In the genomic region with DNA sequence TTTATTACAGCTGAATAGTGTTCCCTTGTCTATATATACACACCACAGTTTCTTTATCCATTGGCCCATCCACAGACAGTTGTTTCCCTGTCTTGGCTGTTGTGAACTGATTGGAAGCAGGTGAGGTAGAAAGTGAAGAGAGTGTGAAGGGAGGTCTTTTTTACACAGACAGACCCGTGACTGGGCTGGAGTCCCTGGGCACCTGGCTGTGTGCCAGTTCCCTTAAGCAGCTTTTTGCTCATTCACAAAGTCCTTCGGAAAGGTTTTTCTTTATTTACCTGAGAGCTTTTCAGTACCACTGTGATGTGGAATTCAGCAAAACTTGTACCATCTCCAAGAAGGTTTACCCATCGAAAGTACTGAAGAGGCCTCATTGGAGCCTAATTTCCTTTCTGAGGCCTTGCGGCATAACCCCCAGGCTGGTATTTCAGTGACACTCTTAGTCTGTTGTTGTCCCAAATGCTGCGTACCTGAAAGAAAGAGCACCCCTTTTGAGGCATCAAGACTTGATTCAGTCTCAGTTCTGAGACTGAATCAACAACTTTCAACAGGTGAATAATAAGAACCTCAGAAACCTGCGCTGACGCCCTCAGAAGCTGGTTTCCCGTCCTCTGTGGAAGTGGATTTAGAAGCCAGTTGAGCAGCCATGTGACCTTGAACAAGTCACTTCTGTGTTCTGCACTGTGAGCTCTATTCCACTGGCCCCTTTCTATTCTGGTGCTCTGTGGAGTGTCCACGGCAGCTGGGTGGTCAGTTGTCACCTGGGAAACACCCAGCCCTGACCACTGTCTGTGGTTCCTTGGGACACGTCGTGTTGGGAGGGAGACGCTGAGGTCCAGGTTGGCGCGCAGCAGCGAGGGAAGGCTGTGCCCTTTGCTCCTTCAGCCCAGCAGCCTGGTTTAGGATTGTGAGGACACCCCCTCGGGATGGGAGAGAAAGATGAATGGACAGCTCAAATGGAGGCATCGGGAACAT, we compare ENCODE assay signal across 12 cellular contexts. TPM values are rescaled to one million over a fixed set of nuclear protein-coding genes. Genes with fewer than 3 reads are reported as not detected.
A peak's percentile ranks its signal among the peaks of the same experiment; 100 is the strongest.
DNase-seq lines count a peak whose midpoint lies in the region; ATAC-seq and TF ChIP-seq lines count a peak whose summit lies in the region.
"Had no signal": no experiment of that assay in that cellular context is flagged by ENCODE, and none has a peak within 500 bp of the region (broad histone marks: within the 10 kb centered on the region; RNA-seq: fewer than 3 reads in every experiment).

No MANE protein-coding gene starts in this region.

- DNase-seq in stimulated activated naive CD8-positive, alpha-beta T cell treated with anti-CD3 and anti-CD28 coated beads, Interleukin-15, amount 100 ng/mL, for 72 hours, result peak in 1 of 2 donors; percentile 26
- no peak for DNase-seq in stimulated activated naive CD8-positive, alpha-beta T cell treated with anti-CD3 and anti-CD28 coated beads, Interleukin-15, Interleukin-2, amounts not matched to agents 100 U/mL and 50 U/mL, for 24 hours
- DNase-seq in activated CD8-positive, alpha-beta T cell treated with anti-CD3 and anti-CD28 coated beads for 36 hours, result no peak
- no peak for DNase-seq in mesothelial cell of epicardium (ENCODE audit: low spot score in 2 of 2, unreplicated experiment in 2 of 2)
- DNase-seq in RWPE1 (ENCODE audit: low spot score), result no peak
- DNase-seq in hepatic stellate cell (ENCODE audit: low spot score), result no peak
- DNase-seq: erythroblast; kidney glomerular epithelial cell; stimulated activated CD4-positive, alpha-beta T cell treated with anti-CD3 and anti-CD28 coated beads, Interleukin-2, amount 100 ng/mL, for 24 hours; uterus had no signal

- peak; percentile 83 for ATAC-seq in stimulated activated naive CD8-positive, alpha-beta T cell treated with anti-CD3 and anti-CD28 coated beads, Interleukin-15, amount 100 ng/mL, for 72 hours
- no peak for ATAC-seq in stimulated activated naive CD8-positive, alpha-beta T cell treated with anti-CD3 and anti-CD28 coated beads, Interleukin-15, Interleukin-2, amounts not matched to agents 100 U/mL and 50 U/mL, for 24 hours
- ATAC-seq in activated CD8-positive, alpha-beta T cell treated with anti-CD3 and anti-CD28 coated beads for 36 hours, result peak; percentile 20
- ATAC-seq in HG02840 (IDR thresholded peaks at IDR 0.05; ENCODE audit: low FRiP score, unreplicated experiment), result no peak

- no peaks in the 10 kb centered on the region for H3K27me3 Mint-ChIP-seq in stimulated activated naive CD8-positive, alpha-beta T cell treated with anti-CD3 and anti-CD28 coated beads, Interleukin-15, amount 100 ng/mL, for 72 hours
- H3K27me3 Mint-ChIP-seq in activated CD8-positive, alpha-beta T cell treated with anti-CD3 and anti-CD28 coated beads for 36 hours, result no peaks in the 10 kb centered on the region
- H3K27me3 Mint-ChIP-seq in mesothelial cell of epicardium (ENCODE audit: low read depth), result no peaks in the 10 kb centered on the region

- POLR2A ChIA-PET in activated CD8-positive, alpha-beta T cell treated with anti-CD3 and anti-CD28 coated beads for 36 hours (lab: Charles Lee), result interaction anchor here (0.5 to 1.6 kb wide), 4 partner anchors 11 to 209 kb away, joined by 3 read pairs; no protein-coding TSS in a partner anchor
- POLR2A ChIA-PET in RWPE1 (lab: Yijun Ruan, JAX; ENCODE audit: low non-redundant PET), result no interaction called here

- H3K27ac ChIP-seq in RWPE1, result no peak overlapping the region
- H3K27ac ChIP-seq: C4-2B had no signal

- TF ChIP-seq CTCF in activated CD8-positive, alpha-beta T cell treated with anti-CD3 and anti-CD28 coated beads for 36 hours (IDR thresholded peaks at IDR 0.05), result no peak
- TF ChIP-seq CTCF in mesothelial cell of epicardium (IDR thresholded peaks at IDR 0.05; ENCODE audit: unreplicated experiment) (no peak), RWPE1 (conservative IDR thresholded peaks at IDR 0.05; ENCODE audit: low read depth) (no peak)

- peak overlapping the region in 1 of 2 donors; percentile 59 for H3K27ac Mint-ChIP-seq in stimulated activated naive CD8-positive, alpha-beta T cell treated with anti-CD3 and anti-CD28 coated beads, Interleukin-15, amount 100 ng/mL, for 72 hours
- peak overlapping the region; percentile 53 for H3K27ac Mint-ChIP-seq in activated CD8-positive, alpha-beta T cell treated with anti-CD3 and anti-CD28 coated beads for 36 hours
- H3K27ac Mint-ChIP-seq in mesothelial cell of epicardium, result peak overlapping the region; percentile 88

- H3K36me3 Mint-ChIP-seq in activated CD8-positive, alpha-beta T cell treated with anti-CD3 and anti-CD28 coated beads for 36 hours (ENCODE audit: low read depth), result peaks cover 70% of the 10 kb centered on the region
- H3K36me3 Mint-ChIP-seq in mesothelial cell of epicardium, result peaks cover 58% of the 10 kb centered on the region

- intact Hi-C loops in activated CD8-positive, alpha-beta T cell treated with anti-CD3 and anti-CD28 coated beads for 36 hours (cut with micrococcal nuclease), result no loop called here

- no peaks in the 10 kb centered on the region for H3K9me3 Mint-ChIP-seq in stimulated activated naive CD8-positive, alpha-beta T cell treated with anti-CD3 and anti-CD28 coated beads, Interleukin-15, amount 100 ng/mL, for 72 hours
- H3K9me3 Mint-ChIP-seq in activated CD8-positive, alpha-beta T cell treated with anti-CD3 and anti-CD28 coated beads for 36 hours, result no peaks in the 10 kb centered on the region
- no peaks in the 10 kb centered on the region for H3K9me3 Mint-ChIP-seq in mesothelial cell of epicardium

- CTCF ChIA-PET in activated CD8-positive, alpha-beta T cell treated with anti-CD3 and anti-CD28 coated beads for 36 hours (lab: Charles Lee), result interaction anchor here (0.5 to 3.6 kb wide), 7 partner anchors 11 to 206 kb away, joined by 3 to 29 read pairs (median 4); no protein-coding TSS in a partner anchor
- CTCF ChIA-PET in RWPE1 (lab: Yijun Ruan, JAX), result interaction anchor here (0.6 kb wide), 1 partner anchor 228 kb away, joined by 3 read pairs; no protein-coding TSS in a partner anchor

- H3K4me1 Mint-ChIP-seq in stimulated activated naive CD8-positive, alpha-beta T cell treated with anti-CD3 and anti-CD28 coated beads, Interleukin-15, amount 100 ng/mL, for 72 hours, result peaks cover 32% of the 10 kb centered on the region
- peaks cover 32% of the 10 kb centered on the region for H3K4me1 Mint-ChIP-seq in activated CD8-positive, alpha-beta T cell treated with anti-CD3 and anti-CD28 coated beads for 36 hours (ENCODE audit: low read depth)
- H3K4me1 Mint-ChIP-seq in mesothelial cell of epicardium, result peaks cover 31% of the 10 kb centered on the region

- peak overlapping the region; percentile 7 to 30 for H3K4me3 Mint-ChIP-seq in stimulated activated naive CD8-positive, alpha-beta T cell treated with anti-CD3 and anti-CD28 coated beads, Interleukin-15, amount 100 ng/mL, for 72 hours
- H3K4me3 Mint-ChIP-seq in activated CD8-positive, alpha-beta T cell treated with anti-CD3 and anti-CD28 coated beads for 36 hours, result no peak overlapping the region
- H3K4me3 Mint-ChIP-seq in mesothelial cell of epicardium, result no peak overlapping the region

RNA-seq across cellular contexts. Expression of gene CRISPLD2, which starts 53.9 kb away (rescaled TPM):
- under 1 TPM in 1 of 2 experiments, not detected in 1; 0.16 TPM for total RNA-seq in activated CD8-positive, alpha-beta T cell treated with anti-CD3 and anti-CD28 coated beads for 36 hours
- total RNA-seq in mesothelial cell of epicardium, result 72.4 to 83.0 TPM (median 80.1 TPM) in 3 replicates

Comparison
In these comparisons a context has a peak if more than half of its experiments do, and no peak if none do; other contexts are left out.
1. ATAC-seq: peak in stimulated activated naive CD8-positive, alpha-beta T cell treated with anti-CD3 and anti-CD28 coated beads, Interleukin-15, amount 100 ng/mL, for 72 hours (single experiment) and activated CD8-positive, alpha-beta T cell treated with anti-CD3 and anti-CD28 coated beads for 36 hours (single experiment); none in stimulated activated naive CD8-positive, alpha-beta T cell treated with anti-CD3 and anti-CD28 coated beads, Interleukin-15, Interleukin-2, amounts not matched to agents 100 U/mL and 50 U/mL, for 24 hours (single experiment) and HG02840 (single experiment).
2. H3K4me3 Mint-ChIP-seq: peak in stimulated activated naive CD8-positive, alpha-beta T cell treated with anti-CD3 and anti-CD28 coated beads, Interleukin-15, amount 100 ng/mL, for 72 hours (2 of 2); none in activated CD8-positive, alpha-beta T cell treated with anti-CD3 and anti-CD28 coated beads for 36 hours (single experiment) and mesothelial cell of epicardium (single experiment).
3. RNA of gene CRISPLD2, which starts 53.9 kb away (total RNA-seq): 72.4 to 83.0 TPM in mesothelial cell of epicardium; 0.16 TPM in activated CD8-positive, alpha-beta T cell treated with anti-CD3 and anti-CD28 coated beads for 36 hours; every median in the first group is over 10 times any median in the second.